ENCODE assay signal across 12 cellular contexts in genomic region chr12:6377667-6377994, GRCh38. TPM values are rescaled to one million over a fixed set of nuclear protein-coding genes. Genes with fewer than 3 reads are reported as not detected.
A peak's percentile ranks its signal among the peaks of the same experiment; 100 is the strongest.
DNase-seq lines count a peak whose midpoint lies in the region; ATAC-seq and TF ChIP-seq lines count a peak whose summit lies in the region.
"Had no signal": no experiment of that assay in that cellular context is flagged by ENCODE, and none has a peak within 500 bp of the region (broad histone marks: within the 10 kb centered on the region; RNA-seq: fewer than 3 reads in every experiment).

No MANE protein-coding gene starts in this region.

- no peaks in the 10 kb centered on the region for H3K36me3 Mint-ChIP-seq in nephron (ENCODE audit: low read depth)
- H3K36me3 Mint-ChIP-seq: CD4-positive, CD25-positive, alpha-beta regulatory T cell had no signal

- H3K9me2 ChIP-seq in PC-9 (ENCODE audit: insufficient read depth), result no peaks in the 10 kb centered on the region

- no peak overlapping the region for H2AFZ ChIP-seq in PC-9

- peak overlapping the region; percentile 63 for H3K4me2 ChIP-seq in BLaER1
- H3K4me2 ChIP-seq in PC-9, result peak overlapping the region; percentile 98

- no TSS peak for BruUV-seq in PC-9 (replicated peaks; lab: Mats Ljungman, UMichigan)

- no peak overlapping the region for H3K27ac ChIP-seq in BLaER1
- H3K27ac ChIP-seq in PC-9, result peak overlapping the region; percentile 89
- no peak overlapping the region for H3K27ac ChIP-seq in foreskin keratinocyte

- no peaks in the 10 kb centered on the region for H3K36me3 ChIP-seq in BLaER1
- H3K36me3 ChIP-seq in PC-9 (ENCODE audit: low read depth), result no peaks in the 10 kb centered on the region
- H3K36me3 ChIP-seq: thoracic aorta had no signal

- TF ChIP-seq CTCF in PC-9 (conservative IDR thresholded peaks at IDR 0.05) (no peak), nephron (IDR thresholded peaks at IDR 0.05; ENCODE audit: unreplicated experiment in 3 of 3) (no peak), foreskin keratinocyte (conservative IDR thresholded peaks at IDR 0.05) (no peak)

- H4K20me1 ChIP-seq in BLaER1 (no peaks in the 10 kb centered on the region), PC-9 (ENCODE audit: insufficient read depth) (no peaks in the 10 kb centered on the region)

- H3K27me3 ChIP-seq in BLaER1, result peaks cover 26% of the 10 kb centered on the region
- H3K27me3 ChIP-seq in PC-9 (ENCODE audit: insufficient read depth, low read depth), result no peaks in the 10 kb centered on the region
- no peaks in the 10 kb centered on the region for H3K27me3 ChIP-seq in foreskin keratinocyte

- H3K9ac ChIP-seq in BLaER1, result no peak overlapping the region

- H3K27ac Mint-ChIP-seq in nephron, result peak overlapping the region; percentile 57 to 97 (median 90)
- H3K27ac Mint-ChIP-seq: CD4-positive, CD25-positive, alpha-beta regulatory T cell had no signal

- CTCF ChIA-PET in PC-9 (lab: Charles Lee), result interaction anchor here (0.7 to 0.9 kb wide), 2 partner anchors 160 to 162 kb away, joined by 3 to 6 read pairs; no protein-coding TSS in a partner anchor

- ATAC-seq in GM21447 (IDR thresholded peaks at IDR 0.05; ENCODE audit: unreplicated experiment) (no peak), foreskin keratinocyte (no peak)

- peaks cover 47% of the 10 kb centered on the region for H3K4me1 ChIP-seq in BLaER1
- peaks cover 31% of the 10 kb centered on the region for H3K4me1 ChIP-seq in PC-9 (replicated peaks; ENCODE audit: insufficient read depth)
- peaks cover 30% of the 10 kb centered on the region for H3K4me1 ChIP-seq in foreskin keratinocyte

- POLR2A ChIA-PET in PC-9 (lab: Charles Lee; ENCODE audit: unreplicated experiment), result interaction anchor here (0.5 to 2.7 kb wide), 21 partner anchors 14 to 1522 kb away, joined by 3 to 42 read pairs (median 4); partner anchors contain the start of genes GAPDH and PLEKHG6

- peaks cover 48% of the 10 kb centered on the region for H3F3A ChIP-seq in PC-9 (ENCODE audit: insufficient read depth, low read depth)

- no peak overlapping the region for H3K4me3 Mint-ChIP-seq in nephron

- intact Hi-C loops in PC-9 (cut with micrococcal nuclease; ENCODE audit: unreplicated experiment), result loop anchor here (1.0 to 5.0 kb wide), 5 partner anchors 45 to 313 kb away; partner anchors contain the start of genes MRPL51 and NCAPD2

- H3K9me3 Mint-ChIP-seq in nephron, result no peaks in the 10 kb centered on the region

- H3K27me3 Mint-ChIP-seq in nephron (ENCODE audit: low read depth), result peaks cover 5% of the 10 kb centered on the region

- H3K9me3 ChIP-seq in BLaER1 (no peaks in the 10 kb centered on the region), PC-9 (ENCODE audit: insufficient read depth, low read depth) (no peaks in the 10 kb centered on the region)
- H3K9me3 ChIP-seq: thoracic aorta had no signal

- DNase-seq in PC-9, result peak; percentile 92 to 96
- DNase-seq in fibroblast of gingiva (ENCODE audit: low read depth), result peak; percentile 47
- DNase-seq in NCI-H82 (lab: John Stamatoyannopoulos, UW), result no peak
- DNase-seq in amygdala (lab: John Stamatoyannopoulos, UW), result no peak
- no peak for DNase-seq in foreskin keratinocyte
- DNase-seq: activated CD4-positive, CD25-positive, alpha-beta regulatory T cell treated with anti-CD3 and anti-CD28 coated beads, Interleukin-2, amount 50 U/mL, for 72 hours; CD4-positive, CD25-positive, alpha-beta regulatory T cell; KBM-7 had no signal

- H3K4me3 ChIP-seq in BLaER1, result no peak overlapping the region
- H3K4me3 ChIP-seq in PC-9, result peak overlapping the region; percentile 62; the same call in 1 of the 2 replicates
- H3K4me3 ChIP-seq: thoracic aorta had no signal

- H3K4me1 Mint-ChIP-seq in nephron, result peaks cover 57% of the 10 kb centered on the region

- H3K79me2 ChIP-seq in PC-9 (ENCODE audit: low read depth), result peaks cover 43% of the 10 kb centered on the region

RNA-seq across cellular contexts. Expression of gene SCNN1A, which starts 2.3 kb away (rescaled TPM):
- total RNA-seq in PC-9 (2021) (460 and 549 TPM in 2 replicates), foreskin keratinocyte (1.1 and 3.2 TPM in 2 replicates)
- polyA plus RNA-seq in foreskin keratinocyte, result 1.2 and 3.2 TPM in 2 replicates

RNA-seq across cellular contexts. Expression of gene LTBR, which starts 6.3 kb away (rescaled TPM):
- total RNA-seq in PC-9 (2021) (178 and 185 TPM in 2 replicates), foreskin keratinocyte (112 and 121 TPM in 2 replicates)
- 119 and 138 TPM in 2 replicates for polyA plus RNA-seq in foreskin keratinocyte
- total RNA-seq: CD4-positive, CD25-positive, alpha-beta regulatory T cell had no signal

RNA-seq across cellular contexts. Expression of gene TNFRSF1A, which starts 35.8 kb away (rescaled TPM):
- total RNA-seq in PC-9 (2021) (144 and 165 TPM in 2 replicates), foreskin keratinocyte (125 and 135 TPM in 2 replicates)
- polyA plus RNA-seq in foreskin keratinocyte, result 113 TPM in 2 replicates

Comparison
In these comparisons a context has a peak if more than half of its experiments do, and no peak if none do; other contexts are left out.
1. DNase-seq: peak in PC-9 (2 of 2) and fibroblast of gingiva (single experiment); none in NCI-H82 (single experiment), amygdala (0 of 56) and foreskin keratinocyte (0 of 2).
2. RNA of gene SCNN1A, which starts 2.3 kb away (total RNA-seq): 460 to 549 TPM in PC-9; 1.1 to 3.2 TPM in foreskin keratinocyte; every median in the first group is over 100 times any median in the second.